Comparison of ENCODE assay signal across 27 cellular contexts in the genomic region with DNA sequence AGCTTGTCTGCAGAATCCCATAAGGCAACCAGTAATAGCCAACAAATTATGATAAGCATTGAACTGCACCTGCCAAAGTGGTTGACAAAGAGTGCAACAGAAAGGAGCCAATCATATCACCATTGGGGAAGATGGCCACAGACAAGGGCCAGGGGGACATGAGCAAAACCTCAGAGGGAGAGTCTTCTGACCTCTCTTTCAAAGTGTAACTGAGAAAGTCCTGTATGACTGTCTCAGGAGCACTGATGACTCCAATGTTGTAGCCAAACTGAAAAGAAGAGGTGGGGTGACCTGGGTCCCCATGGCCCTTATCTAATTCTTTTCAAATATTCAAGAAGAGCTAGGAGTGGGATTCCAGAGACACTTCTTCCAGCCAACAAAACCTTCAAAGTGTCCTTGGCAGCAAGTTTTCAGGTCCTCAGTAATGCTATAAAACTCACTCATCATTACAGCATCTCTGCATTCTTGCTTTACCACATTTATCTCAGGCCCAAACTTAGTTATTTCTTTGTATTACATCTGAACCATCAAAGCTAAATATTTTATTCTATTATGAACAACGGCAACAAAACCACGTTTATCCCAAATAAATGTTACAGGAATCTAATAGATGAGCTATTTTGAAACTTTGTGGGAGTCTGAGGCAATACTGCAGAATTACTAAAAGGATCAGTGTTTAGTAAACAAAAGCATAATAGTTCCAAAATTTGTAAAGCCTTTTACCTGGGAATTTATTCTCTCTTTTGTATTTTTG. TPM values are rescaled to one million over a fixed set of nuclear protein-coding genes. Genes with fewer than 3 reads are reported as not detected.
"Had no signal": no experiment of that assay in that cellular context is flagged by ENCODE, and none has a peak within 500 bp of the region (broad histone marks: within the 10 kb centered on the region; RNA-seq: fewer than 3 reads in every experiment).

No MANE protein-coding gene starts in this region.

- H3K4me3 Mint-ChIP-seq: activated CD4-positive, alpha-beta memory T cell treated with anti-CD3 and anti-CD28 coated beads for 36 hours; activated CD4-positive, alpha-beta T cell treated with anti-CD3 and anti-CD28 coated beads, Interleukin-2, amount 10 ng/mL, durations not matched to agents 24 days and 14 days; activated naive CD8-positive, alpha-beta T cell treated with anti-CD3 and anti-CD28 coated beads, Interleukin-2, amount 50 U/mL, for 24 hours; activated T-cell treated with anti-CD3 and anti-CD28 coated beads, Interleukin-2, amount 50 U/mL, for 24 hours; central memory CD8-positive, alpha-beta T cell; naive B cell; nephron progenitor cell; T-helper 17 cell had no signal

- H3K4me1 ChIP-seq: colonic mucosa had no signal

- H3K27me3 ChIP-seq: colonic mucosa, ovary, tibial nerve had no signal

- ATAC-seq: activated naive CD8-positive, alpha-beta T cell treated with anti-CD3 and anti-CD28 coated beads, Interleukin-2, amount 50 U/mL, for 24 hours; T-helper 17 cell had no signal

- H3K27ac Mint-ChIP-seq: activated CD4-positive, alpha-beta memory T cell treated with anti-CD3 and anti-CD28 coated beads for 36 hours; activated CD4-positive, alpha-beta T cell treated with anti-CD3 and anti-CD28 coated beads, Interleukin-2, amount 10 ng/mL, durations not matched to agents 24 days and 14 days; activated naive CD8-positive, alpha-beta T cell treated with anti-CD3 and anti-CD28 coated beads, Interleukin-2, amount 50 U/mL, for 24 hours; activated T-cell treated with anti-CD3 and anti-CD28 coated beads, Interleukin-2, amount 50 U/mL, for 24 hours; nephron progenitor cell; T-helper 17 cell had no signal

- H3K9me3 Mint-ChIP-seq: activated CD4-positive, alpha-beta memory T cell treated with anti-CD3 and anti-CD28 coated beads for 36 hours; activated CD4-positive, alpha-beta T cell treated with anti-CD3 and anti-CD28 coated beads, Interleukin-2, amount 10 ng/mL, durations not matched to agents 24 days and 14 days; activated naive CD8-positive, alpha-beta T cell treated with anti-CD3 and anti-CD28 coated beads, Interleukin-2, amount 50 U/mL, for 24 hours; activated T-cell treated with anti-CD3 and anti-CD28 coated beads, Interleukin-2, amount 50 U/mL, for 24 hours; central memory CD8-positive, alpha-beta T cell; naive B cell; nephron progenitor cell had no signal

- H3K36me3 ChIP-seq: ovary had no signal

- H3K4me3 ChIP-seq: colonic mucosa, ovary, psoas muscle, tibial nerve had no signal

- H3K4me1 Mint-ChIP-seq: activated CD4-positive, alpha-beta T cell treated with anti-CD3 and anti-CD28 coated beads, Interleukin-2, amount 10 ng/mL, durations not matched to agents 24 days and 14 days; activated naive CD8-positive, alpha-beta T cell treated with anti-CD3 and anti-CD28 coated beads, Interleukin-2, amount 50 U/mL, for 24 hours; nephron progenitor cell had no signal

- FAIRE-seq: bronchial epithelial cell, frontal cortex had no signal

- H3K27me3 Mint-ChIP-seq: activated CD4-positive, alpha-beta memory T cell treated with anti-CD3 and anti-CD28 coated beads for 36 hours; activated CD4-positive, alpha-beta T cell treated with anti-CD3 and anti-CD28 coated beads, Interleukin-2, amount 10 ng/mL, durations not matched to agents 24 days and 14 days; activated naive CD8-positive, alpha-beta T cell treated with anti-CD3 and anti-CD28 coated beads, Interleukin-2, amount 50 U/mL, for 24 hours; activated T-cell treated with anti-CD3 and anti-CD28 coated beads, Interleukin-2, amount 50 U/mL, for 24 hours; central memory CD8-positive, alpha-beta T cell; naive B cell; T-helper 17 cell had no signal

- H3K9me3 ChIP-seq: colonic mucosa, ovary, psoas muscle, tibial nerve had no signal

- H3K27ac ChIP-seq: colonic mucosa, ovary, tibial nerve, WERI-Rb-1 had no signal

- DNase-seq: activated CD4-positive, alpha-beta memory T cell treated with anti-CD3 and anti-CD28 coated beads for 36 hours; activated CD4-positive, alpha-beta T cell treated with anti-CD3 and anti-CD28 coated beads, Interleukin-2, amount 10 ng/mL, durations not matched to agents 24 days and 14 days; activated CD4-positive, CD25-positive, alpha-beta regulatory T cell treated with anti-CD3 and anti-CD28 coated beads, Interleukin-2, amount 50 U/mL, for 72 hours; activated CD8-positive, alpha-beta memory T cell treated with anti-CD3 and anti-CD28 coated beads, Interleukin-2, amount 50 U/mL, for 48 hours; activated gamma-delta T cell; activated naive CD4-positive, alpha-beta T cell treated with anti-CD3 and anti-CD28 coated beads, Interleukin-2, amount 50 U/mL, for 16 hours; activated naive CD8-positive, alpha-beta T cell treated with anti-CD3 and anti-CD28 coated beads, Interleukin-2, amount 50 U/mL, for 24 hours; activated T-cell treated with anti-CD3 and anti-CD28 coated beads, Interleukin-2, amount 50 U/mL, for 24 hours; amygdala; colonic mucosa; effector memory CD4-positive, alpha-beta T cell; erythroblast; mammary epithelial cell; naive B cell; nephron progenitor cell; ovary; psoas muscle; stimulated activated CD4-positive, alpha-beta T cell treated with anti-CD3 and anti-CD28 coated beads, Interleukin-15, amount 100 ng/mL, for 24 hours; stimulated activated CD4-positive, alpha-beta T cell treated with anti-CD3 and anti-CD28 coated beads, Interleukin-2, amount 100 ng/mL, for 24 hours; stimulated activated naive CD4-positive, alpha-beta T cell treated with Interleukin-2 at 50 U/mL for 16 hours; T-helper 17 cell; T1000; WERI-Rb-1 had no signal

RNA-seq across cellular contexts. Expression of a gene that starts 24.4 kb away (rescaled TPM):
- total RNA-seq: activated CD4-positive, alpha-beta T cell treated with anti-CD3 and anti-CD28 coated beads, Interleukin-2, amount 10 ng/mL, durations not matched to agents 24 days and 14 days; bronchial epithelial cell; T-helper 17 cell; tibial nerve had no signal
